Comparison of ENCODE assay signal across 1 cellular context in genomic region chr14:50231475-50232275, GRCh38.
TF ChIP-seq lines count a peak whose summit lies in the region.

SOS2 (minus strand) TSS chr14:50231578; CDS start chr14:50231283, 295 bp downstream.

TF ChIP-seq in K562, 482 proteins besides CTCF, POLR2A, EP300 and RAD21 (continued from another document):
- TF ChIP-seq STAT6 (CRISPR knock-in tag; IDR thresholded peaks at IDR 0.05) (no peak), MAZ (CRISPR knock-in tag; conservative IDR thresholded peaks at IDR 0.05 in 1 of 2, IDR thresholded peaks at IDR 0.05 in 1 of 2) (peak; percentile 61 to 85), NFATC3 (IDR thresholded peaks at IDR 0.05) (no peak), ZNF511 (CRISPR knock-in tag; IDR thresholded peaks at IDR 0.05) (0 out of 2 replicates have a peak, but pooled peaks have one; percentile 20), HNRNPL (IDR thresholded peaks at IDR 0.05; ENCODE audit: low read depth, low read length) (0 out of 2 replicates have a peak, but pooled peaks have one; percentile 19), TAF7 (tag; IDR thresholded peaks at IDR 0.05) (0 out of 2 replicates have a peak, but pooled peaks have one; percentile 12), ZNF445 (CRISPR knock-in tag; IDR thresholded peaks at IDR 0.05; ENCODE audit: low read depth) (no peak), ZBTB34 (CRISPR knock-in tag; IDR thresholded peaks at IDR 0.05) (no peak), IRF1 (CRISPR knock-in tag; IDR thresholded peaks at IDR 0.05; ENCODE audit: borderline replicate concordance) (no peak), THAP7 (CRISPR knock-in tag; IDR thresholded peaks at IDR 0.05) (no peak), MTA2 (IDR thresholded peaks at IDR 0.05; ENCODE audit: low read depth) (no peak), MITF (IDR thresholded peaks at IDR 0.05) (no peak), FOXJ3 (CRISPR knock-in tag; IDR thresholded peaks at IDR 0.05) (no peak), ZNF212 (CRISPR knock-in tag; IDR thresholded peaks at IDR 0.05) (no peak), DNMT1 (IDR thresholded peaks at IDR 0.05) (no peak), PATZ1 (CRISPR knock-in tag; IDR thresholded peaks at IDR 0.05; ENCODE audit: borderline replicate concordance) (no peak), ZNF431 (CRISPR knock-in tag; IDR thresholded peaks at IDR 0.05) (0 out of 2 replicates have a peak, but pooled peaks have one; percentile 25), ELF1 (tag; IDR thresholded peaks at IDR 0.05) (no peak), BCLAF1 (IDR thresholded peaks at IDR 0.05; ENCODE audit: borderline replicate concordance in 1 of 2, control insufficient read depth in 1 of 2, low read depth in 2 of 2, low read length in 1 of 2) (no peak), CREB3L1 (IDR thresholded peaks at IDR 0.05; ENCODE audit: borderline replicate concordance, low read depth) (no peak), ZNF133 (CRISPR knock-in tag; IDR thresholded peaks at IDR 0.05) (no peak), SIN3A (IDR thresholded peaks at IDR 0.05; ENCODE audit: borderline replicate concordance in 2 of 2, control insufficient read depth in 1 of 2, low read depth in 2 of 2, low read length in 2 of 2) (peak in 1 of 2 experiments; percentile 65; a peak in 1 of 4 replicates), CHAMP1 (IDR thresholded peaks at IDR 0.05) (no peak), ZC3H4 (CRISPR knock-in tag; IDR thresholded peaks at IDR 0.05; ENCODE audit: borderline replicate concordance) (no peak), TSC22D4 (tag; IDR thresholded peaks at IDR 0.05) (no peak), RBFOX2 (IDR thresholded peaks at IDR 0.05; ENCODE audit: low read depth, low read length) (peak; percentile 92), TEAD1 (CRISPR knock-in tag; IDR thresholded peaks at IDR 0.05) (peak in 1 of 2 experiments; percentile 78; a peak in 1 of 4 replicates)
TF ChIP-seq in K562: peak in this region for 57.
